6 cellular contexts compared by ENCODE assay signal in genomic region chr1:199305053-199305452, GRCh38.
"Had no signal": no experiment of that assay in that cellular context is flagged by ENCODE, and none has a peak within 500 bp of the region (broad histone marks: within the 10 kb centered on the region; RNA-seq: fewer than 3 reads in every experiment).

No MANE protein-coding gene starts in this region.

- H3K27ac ChIP-seq: HL-60 had no signal

- H3K4me3 ChIP-seq: K562 had no signal

- DNase-seq: IMR-90, KBM-7 had no signal

- FAIRE-seq: HepG2, HTR-8/SVneo, K562 had no signal
